ENCODE assay signal across 1 cellular context in genomic region chr10:96092999-96093767, GRCh38.
TF ChIP-seq lines count a peak whose summit lies in the region.

No MANE protein-coding gene starts in this region.

TF ChIP-seq in HepG2, 621 proteins besides CTCF, POLR2A, EP300 and RAD21 (continued from another document and continues in another):
- TF ChIP-seq ZNF770 (CRISPR knock-in tag; IDR thresholded peaks at IDR 0.05) = no peak; the same call in 1 of the 2 replicates
- TF ChIP-seq ZNF432 (CRISPR knock-in tag; IDR thresholded peaks at IDR 0.05; ENCODE audit: borderline replicate concordance) = no peak
- TF ChIP-seq, protein P1, sequence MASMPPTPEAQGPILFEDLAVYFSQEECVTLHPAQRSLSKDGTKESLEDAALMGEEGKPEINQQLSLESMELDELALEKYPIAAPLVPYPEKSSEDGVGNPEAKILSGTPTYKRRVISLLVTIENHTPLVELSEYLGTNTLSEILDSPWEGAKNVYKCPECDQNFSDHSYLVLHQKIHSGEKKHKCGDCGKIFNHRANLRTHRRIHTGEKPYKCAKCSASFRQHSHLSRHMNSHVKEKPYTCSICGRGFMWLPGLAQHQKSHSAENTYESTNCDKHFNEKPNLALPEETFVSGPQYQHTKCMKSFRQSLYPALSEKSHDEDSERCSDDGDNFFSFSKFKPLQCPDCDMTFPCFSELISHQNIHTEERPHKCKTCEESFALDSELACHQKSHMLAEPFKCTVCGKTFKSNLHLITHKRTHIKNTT (CRISPR knock-in tag; IDR thresholded peaks at IDR 0.05) = no peak
- TF ChIP-seq ZNF550 (CRISPR knock-in tag; IDR thresholded peaks at IDR 0.05; ENCODE audit: borderline replicate concordance) = no peak
- TF ChIP-seq ZNF12 (CRISPR knock-in tag; IDR thresholded peaks at IDR 0.05) = no peak
- TF ChIP-seq ZNF44 (CRISPR knock-in tag; IDR thresholded peaks at IDR 0.05) = no peak
- no peak for TF ChIP-seq SMARCE1 (IDR thresholded peaks at IDR 0.05; ENCODE audit: borderline replicate concordance)
- TF ChIP-seq, protein P2, sequence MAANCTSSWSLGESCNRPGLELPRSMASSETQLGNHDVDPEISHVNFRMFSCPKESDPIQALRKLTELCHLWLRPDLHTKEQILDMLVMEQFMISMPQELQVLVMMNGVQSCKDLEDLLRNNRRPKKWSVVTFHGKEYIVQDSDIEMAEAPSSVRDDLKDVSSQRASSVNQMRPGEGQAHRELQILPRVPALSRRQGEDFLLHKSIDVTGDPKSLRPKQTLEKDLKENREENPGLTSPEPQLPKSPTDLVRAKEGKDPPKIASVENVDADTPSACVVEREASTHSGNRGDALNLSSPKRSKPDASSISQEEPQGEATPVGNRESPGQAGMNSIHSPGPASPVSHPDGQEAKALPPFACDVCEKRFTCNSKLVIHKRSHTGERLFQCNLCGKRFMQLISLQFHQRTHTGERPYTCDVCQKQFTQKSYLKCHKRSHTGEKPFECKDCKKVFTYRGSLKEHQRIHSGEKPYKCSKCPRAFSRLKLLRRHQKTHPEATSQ (CRISPR knock-in tag; IDR thresholded peaks at IDR 0.05; ENCODE audit: borderline replicate concordance) = no peak
- TF ChIP-seq FOXP4 (CRISPR knock-in tag; IDR thresholded peaks at IDR 0.05) = peak; percentile 56; the same call in 1 of the 2 replicates
- TF ChIP-seq BRCA1 (CRISPR knock-in tag; IDR thresholded peaks at IDR 0.05) = no peak
- TF ChIP-seq MED1 (CRISPR knock-in tag; IDR thresholded peaks at IDR 0.05) = peak; percentile 34; the same call in 1 of the 2 replicates
- TF ChIP-seq, protein P3, sequence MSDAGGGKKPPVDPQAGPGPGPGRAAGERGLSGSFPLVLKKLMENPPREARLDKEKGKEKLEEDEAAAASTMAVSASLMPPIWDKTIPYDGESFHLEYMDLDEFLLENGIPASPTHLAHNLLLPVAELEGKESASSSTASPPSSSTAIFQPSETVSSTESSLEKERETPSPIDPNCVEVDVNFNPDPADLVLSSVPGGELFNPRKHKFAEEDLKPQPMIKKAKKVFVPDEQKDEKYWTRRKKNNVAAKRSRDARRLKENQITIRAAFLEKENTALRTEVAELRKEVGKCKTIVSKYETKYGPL (CRISPR knock-in tag; IDR thresholded peaks at IDR 0.05) = no peak
- no peak for TF ChIP-seq CREBL2 (CRISPR knock-in tag; IDR thresholded peaks at IDR 0.05; ENCODE audit: borderline replicate concordance)
- TF ChIP-seq SIX1 (CRISPR knock-in tag; IDR thresholded peaks at IDR 0.05; ENCODE audit: borderline replicate concordance) = peak; percentile 14; the same call in 1 of the 2 replicates
- TF ChIP-seq GTF3A (CRISPR knock-in tag; conservative IDR thresholded peaks at IDR 0.05) = no peak
- no peak for TF ChIP-seq GABPA (IDR thresholded peaks at IDR 0.05; ENCODE audit: low read depth, low read length)
- TF ChIP-seq GABPA (CRISPR knock-in tag; IDR thresholded peaks at IDR 0.05; ENCODE audit: low read depth) = peak; percentile 19
- TF ChIP-seq NPAS2 (CRISPR knock-in tag; IDR thresholded peaks at IDR 0.05; ENCODE audit: borderline replicate concordance) = no peak
- no peak for TF ChIP-seq ZNF383 (CRISPR knock-in tag; IDR thresholded peaks at IDR 0.05; ENCODE audit: borderline replicate concordance)
- no peak for TF ChIP-seq ZNF451 (CRISPR knock-in tag; IDR thresholded peaks at IDR 0.05)
- no peak for TF ChIP-seq MEIS1 (CRISPR knock-in tag; IDR thresholded peaks at IDR 0.05; ENCODE audit: borderline replicate concordance)
- TF ChIP-seq ZNF878 (CRISPR knock-in tag; IDR thresholded peaks at IDR 0.05) = no peak
- TF ChIP-seq, protein P4, sequence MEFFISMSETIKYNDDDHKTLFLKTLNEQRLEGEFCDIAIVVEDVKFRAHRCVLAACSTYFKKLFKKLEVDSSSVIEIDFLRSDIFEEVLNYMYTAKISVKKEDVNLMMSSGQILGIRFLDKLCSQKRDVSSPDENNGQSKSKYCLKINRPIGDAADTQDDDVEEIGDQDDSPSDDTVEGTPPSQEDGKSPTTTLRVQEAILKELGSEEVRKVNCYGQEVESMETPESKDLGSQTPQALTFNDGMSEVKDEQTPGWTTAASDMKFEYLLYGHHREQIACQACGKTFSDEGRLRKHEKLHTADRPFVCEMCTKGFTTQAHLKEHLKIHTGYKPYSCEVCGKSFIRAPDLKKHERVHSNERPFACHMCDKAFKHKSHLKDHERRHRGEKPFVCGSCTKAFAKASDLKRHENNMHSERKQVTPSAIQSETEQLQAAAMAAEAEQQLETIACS (CRISPR knock-in tag; IDR thresholded peaks at IDR 0.05) = no peak
- peak; percentile 75; the same call in 1 of the 2 replicates for TF ChIP-seq PHF21A (CRISPR knock-in tag; IDR thresholded peaks at IDR 0.05)
- no peak for TF ChIP-seq AGO2 (optimal IDR thresholded peaks at IDR 0.05; ENCODE audit: low read depth, low read length)
- TF ChIP-seq SP140L (CRISPR knock-in tag; IDR thresholded peaks at IDR 0.05; ENCODE audit: borderline replicate concordance) = 0 out of 2 replicates have a peak, but pooled peaks have one; percentile 44
- peak; percentile 60; the same call in 1 of the 2 replicates for TF ChIP-seq RCOR2 (CRISPR knock-in tag; IDR thresholded peaks at IDR 0.05)
- TF ChIP-seq ZEB1 (IDR thresholded peaks at IDR 0.05; ENCODE audit: insufficient replicate concordance, low read depth) = no peak
- TF ChIP-seq RARG (CRISPR knock-in tag; IDR thresholded peaks at IDR 0.05; ENCODE audit: low read depth) = no peak
- no peak for TF ChIP-seq MATR3 (CRISPR knock-in tag; IDR thresholded peaks at IDR 0.05)
- TF ChIP-seq, protein P5, sequence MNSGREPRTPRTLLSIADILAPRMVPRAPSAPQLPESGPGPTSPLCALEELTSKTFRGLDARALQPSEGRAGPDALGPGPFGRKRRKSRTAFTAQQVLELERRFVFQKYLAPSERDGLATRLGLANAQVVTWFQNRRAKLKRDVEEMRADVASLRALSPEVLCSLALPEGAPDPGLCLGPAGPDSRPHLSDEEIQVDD (CRISPR knock-in tag; IDR thresholded peaks at IDR 0.05; ENCODE audit: borderline replicate concordance) = no peak
- TF ChIP-seq ZNF777 (CRISPR knock-in tag; IDR thresholded peaks at IDR 0.05) = no peak; the same call in 1 of the 2 replicates
- no peak for TF ChIP-seq KDM3A (CRISPR knock-in tag; IDR thresholded peaks at IDR 0.05; ENCODE audit: low read depth)
- TF ChIP-seq CENPT (CRISPR knock-in tag; IDR thresholded peaks at IDR 0.05; ENCODE audit: low read depth) = no peak
- TF ChIP-seq SOX5 (CRISPR knock-in tag; IDR thresholded peaks at IDR 0.05; ENCODE audit: borderline replicate concordance) = no peak; the same call in 1 of the 2 replicates
- no peak for TF ChIP-seq ZNF101 (CRISPR knock-in tag; IDR thresholded peaks at IDR 0.05; ENCODE audit: borderline replicate concordance, low read depth)
- no peak for TF ChIP-seq TSC22D2 (CRISPR knock-in tag; IDR thresholded peaks at IDR 0.05; ENCODE audit: borderline replicate concordance)
- no peak for TF ChIP-seq POLR2G (IDR thresholded peaks at IDR 0.05; ENCODE audit: low read depth, low read length)
- no peak; the same call in 1 of the 2 replicates for TF ChIP-seq MTF2 (CRISPR knock-in tag; IDR thresholded peaks at IDR 0.05; ENCODE audit: borderline replicate concordance)
- TF ChIP-seq, protein P6, sequence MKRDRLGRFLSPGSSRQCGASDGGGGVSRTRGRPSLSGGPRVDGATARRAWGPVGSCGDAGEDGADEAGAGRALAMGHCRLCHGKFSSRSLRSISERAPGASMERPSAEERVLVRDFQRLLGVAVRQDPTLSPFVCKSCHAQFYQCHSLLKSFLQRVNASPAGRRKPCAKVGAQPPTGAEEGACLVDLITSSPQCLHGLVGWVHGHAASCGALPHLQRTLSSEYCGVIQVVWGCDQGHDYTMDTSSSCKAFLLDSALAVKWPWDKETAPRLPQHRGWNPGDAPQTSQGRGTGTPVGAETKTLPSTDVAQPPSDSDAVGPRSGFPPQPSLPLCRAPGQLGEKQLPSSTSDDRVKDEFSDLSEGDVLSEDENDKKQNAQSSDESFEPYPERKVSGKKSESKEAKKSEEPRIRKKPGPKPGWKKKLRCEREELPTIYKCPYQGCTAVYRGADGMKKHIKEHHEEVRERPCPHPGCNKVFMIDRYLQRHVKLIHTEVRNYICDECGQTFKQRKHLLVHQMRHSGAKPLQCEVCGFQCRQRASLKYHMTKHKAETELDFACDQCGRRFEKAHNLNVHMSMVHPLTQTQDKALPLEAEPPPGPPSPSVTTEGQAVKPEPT (CRISPR knock-in tag; IDR thresholded peaks at IDR 0.05; ENCODE audit: low read depth) = no peak
- TF ChIP-seq, protein P7, sequence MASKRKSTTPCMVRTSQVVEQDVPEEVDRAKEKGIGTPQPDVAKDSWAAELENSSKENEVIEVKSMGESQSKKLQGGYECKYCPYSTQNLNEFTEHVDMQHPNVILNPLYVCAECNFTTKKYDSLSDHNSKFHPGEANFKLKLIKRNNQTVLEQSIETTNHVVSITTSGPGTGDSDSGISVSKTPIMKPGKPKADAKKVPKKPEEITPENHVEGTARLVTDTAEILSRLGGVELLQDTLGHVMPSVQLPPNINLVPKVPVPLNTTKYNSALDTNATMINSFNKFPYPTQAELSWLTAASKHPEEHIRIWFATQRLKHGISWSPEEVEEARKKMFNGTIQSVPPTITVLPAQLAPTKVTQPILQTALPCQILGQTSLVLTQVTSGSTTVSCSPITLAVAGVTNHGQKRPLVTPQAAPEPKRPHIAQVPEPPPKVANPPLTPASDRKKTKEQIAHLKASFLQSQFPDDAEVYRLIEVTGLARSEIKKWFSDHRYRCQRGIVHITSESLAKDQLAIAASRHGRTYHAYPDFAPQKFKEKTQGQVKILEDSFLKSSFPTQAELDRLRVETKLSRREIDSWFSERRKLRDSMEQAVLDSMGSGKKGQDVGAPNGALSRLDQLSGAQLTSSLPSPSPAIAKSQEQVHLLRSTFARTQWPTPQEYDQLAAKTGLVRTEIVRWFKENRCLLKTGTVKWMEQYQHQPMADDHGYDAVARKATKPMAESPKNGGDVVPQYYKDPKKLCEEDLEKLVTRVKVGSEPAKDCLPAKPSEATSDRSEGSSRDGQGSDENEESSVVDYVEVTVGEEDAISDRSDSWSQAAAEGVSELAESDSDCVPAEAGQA (IDR thresholded peaks at IDR 0.05; ENCODE audit: low read depth) = no peak
- TF ChIP-seq, protein P7 (CRISPR knock-in tag; IDR thresholded peaks at IDR 0.05; ENCODE audit: borderline replicate concordance) = no peak
- TF ChIP-seq CHD4 (IDR thresholded peaks at IDR 0.05; ENCODE audit: borderline replicate concordance, low read length) = peak; percentile 66; the same call in 1 of the 2 replicates
- TF ChIP-seq ZNF773 (CRISPR knock-in tag; IDR thresholded peaks at IDR 0.05; ENCODE audit: borderline replicate concordance) = no peak
- no peak; the same call in 1 of the 2 replicates for TF ChIP-seq ZMAT3 (CRISPR knock-in tag; conservative IDR thresholded peaks at IDR 0.05)
- TF ChIP-seq EZH2 (conservative IDR thresholded peaks at IDR 0.05; ENCODE audit: low read depth, low read length) = no peak
- no peak for TF ChIP-seq RXRA (CRISPR knock-in tag; IDR thresholded peaks at IDR 0.05)
